17 cellular contexts compared by ENCODE assay signal in the genomic region with DNA sequence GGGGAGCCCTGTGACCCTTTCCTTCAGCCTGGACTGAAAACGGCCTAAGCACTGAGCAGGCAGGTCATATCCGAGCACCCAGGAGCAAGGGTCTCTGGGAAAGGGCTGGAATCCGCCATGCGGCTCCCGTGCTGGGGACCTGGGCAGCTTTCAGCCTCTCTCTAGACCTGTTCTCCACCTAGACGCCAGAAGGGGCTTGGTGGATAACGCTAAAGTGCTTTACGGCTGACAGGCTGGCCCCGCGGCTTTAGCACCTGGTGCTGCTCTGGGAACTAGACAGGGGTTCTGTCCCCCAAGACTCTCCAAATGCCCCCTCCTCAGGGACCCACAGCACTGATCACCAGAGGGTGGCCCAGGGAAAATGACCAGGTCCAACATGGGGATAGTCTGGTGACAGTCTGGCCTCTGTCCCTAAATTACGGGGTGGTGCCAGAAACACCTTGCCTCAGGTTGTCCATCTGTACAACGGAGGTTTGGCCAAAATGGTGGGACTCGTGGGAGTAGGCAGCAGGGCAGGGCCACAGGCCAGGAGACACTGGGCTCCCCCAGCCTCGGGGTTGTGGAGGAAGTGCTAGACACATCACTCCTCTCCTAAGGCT. TPM values are rescaled to one million over a fixed set of nuclear protein-coding genes. Genes with fewer than 3 reads are reported as not detected.
A peak's percentile ranks its signal among the peaks of the same experiment; 100 is the strongest.
DNase-seq lines count a peak whose midpoint lies in the region; ATAC-seq and TF ChIP-seq lines count a peak whose summit lies in the region.
"Had no signal": no experiment of that assay in that cellular context is flagged by ENCODE, and none has a peak within 500 bp of the region (broad histone marks: within the 10 kb centered on the region; RNA-seq: fewer than 3 reads in every experiment).

No MANE protein-coding gene starts in this region.

- H3K9me3 ChIP-seq in endodermal cell (ENCODE audit: control insufficient read depth, low read length): no peaks in the 10 kb centered on the region
- H3K9me3 ChIP-seq in mucosa of stomach (ENCODE audit: control insufficient read depth, low read length): no peaks in the 10 kb centered on the region
- no peaks in the 10 kb centered on the region for H3K9me3 ChIP-seq in PC-3 (ENCODE audit: low read length)
- H3K9me3 ChIP-seq: SK-N-SH had no signal

- H3F3A ChIP-seq in PC-3 (ENCODE audit: low read length, unreplicated experiment): no peaks in the 10 kb centered on the region

- no peaks in the 10 kb centered on the region for H3K27me3 ChIP-seq in endodermal cell (ENCODE audit: control insufficient read depth, insufficient read depth, low read length, poor library complexity, severe bottlenecking)
- no peaks in the 10 kb centered on the region for H3K27me3 ChIP-seq in mucosa of stomach (ENCODE audit: control insufficient read depth, insufficient read depth, low read length)
- no peaks in the 10 kb centered on the region for H3K27me3 ChIP-seq in PC-3 (ENCODE audit: low read length)
- H3K27me3 ChIP-seq: brain microvascular endothelial cell had no signal

- ATAC-seq in HG02759 (IDR thresholded peaks at IDR 0.05; ENCODE audit: unreplicated experiment) (no peak), PC-3 (no peak)
- ATAC-seq: activated naive CD4-positive, alpha-beta T cell treated with anti-CD3 and anti-CD28 coated beads, Interleukin-2, amount 50 U/mL, for 72 hours; stimulated activated memory B cell treated with anti-CD40 and anti-IgM and Interleukin-4, amounts not matched to agents 10 μg/mL and 1 μg/mL and 100 μg/mL, for 72 hours had no signal

- TF ChIP-seq CTCF in endodermal cell (conservative IDR thresholded peaks at IDR 0.05): no peak
- TF ChIP-seq CTCF in PC-3 (conservative IDR thresholded peaks at IDR 0.05; ENCODE audit: low read depth, low read length): no peak

- peaks cover 46% of the 10 kb centered on the region for H3K4me1 Mint-ChIP-seq in endodermal cell
- no peaks in the 10 kb centered on the region for H3K4me1 Mint-ChIP-seq in T-helper 2 cell treated with Interferon-gamma antibody and Interleukin-4, amounts not matched to agents 5 μg/mL and 100 μg/mL, for 36 hours (ENCODE audit: low read depth)

- no peak overlapping the region for H3K4me3 Mint-ChIP-seq in endodermal cell
- no peak overlapping the region for H3K4me3 Mint-ChIP-seq in T-helper 2 cell treated with Interferon-gamma antibody and Interleukin-4, amounts not matched to agents 5 μg/mL and 100 μg/mL, for 36 hours
- H3K4me3 Mint-ChIP-seq: activated T-cell treated with anti-CD3 and anti-CD28 coated beads, Interleukin-2, amount 50 U/mL, for 24 hours; stimulated activated memory B cell treated with anti-CD40 and anti-IgM and Interleukin-4, amounts not matched to agents 10 μg/mL and 1 μg/mL and 100 μg/mL, for 72 hours had no signal

- peak overlapping the region; percentile 20 for H3K27ac Mint-ChIP-seq in endodermal cell
- no peak overlapping the region for H3K27ac Mint-ChIP-seq in T-helper 2 cell treated with Interferon-gamma antibody and Interleukin-4, amounts not matched to agents 5 μg/mL and 100 μg/mL, for 36 hours
- H3K27ac Mint-ChIP-seq: activated naive CD4-positive, alpha-beta T cell treated with anti-CD3 and anti-CD28 coated beads, Interleukin-2, amount 50 U/mL, for 72 hours; activated T-cell treated with anti-CD3 and anti-CD28 coated beads, Interleukin-2, amount 50 U/mL, for 24 hours; stimulated activated memory B cell treated with anti-CD40 and anti-IgM and Interleukin-4, amounts not matched to agents 10 μg/mL and 1 μg/mL and 100 μg/mL, for 72 hours had no signal

- no TSS peak for BruUV-seq in PC-3 (replicated peaks; lab: Mats Ljungman, UMichigan)

- H3K4me2 ChIP-seq in PC-3 (ENCODE audit: low read length): no peak overlapping the region
- H3K4me2 ChIP-seq: SK-N-SH had no signal

- H3K36me3 Mint-ChIP-seq in endodermal cell (ENCODE audit: low read depth): no peaks in the 10 kb centered on the region
- H3K36me3 Mint-ChIP-seq in T-helper 2 cell treated with Interferon-gamma antibody and Interleukin-4, amounts not matched to agents 5 μg/mL and 100 μg/mL, for 36 hours (ENCODE audit: low read depth): no peaks in the 10 kb centered on the region
- H3K36me3 Mint-ChIP-seq: activated naive CD4-positive, alpha-beta T cell treated with anti-CD3 and anti-CD28 coated beads, Interleukin-2, amount 50 U/mL, for 72 hours; stimulated activated memory B cell treated with anti-CD40 and anti-IgM and Interleukin-4, amounts not matched to agents 10 μg/mL and 1 μg/mL and 100 μg/mL, for 72 hours had no signal

- no peak overlapping the region for H2AFZ ChIP-seq in PC-3 (ENCODE audit: low read length)

- no peaks in the 10 kb centered on the region for H3K27me3 Mint-ChIP-seq in endodermal cell (ENCODE audit: insufficient read depth)
- H3K27me3 Mint-ChIP-seq in T-helper 2 cell treated with Interferon-gamma antibody and Interleukin-4, amounts not matched to agents 5 μg/mL and 100 μg/mL, for 36 hours (ENCODE audit: low read depth): no peaks in the 10 kb centered on the region
- H3K27me3 Mint-ChIP-seq: activated T-cell treated with anti-CD3 and anti-CD28 coated beads, Interleukin-2, amount 50 U/mL, for 24 hours had no signal

- no peak overlapping the region for H3K9ac ChIP-seq in endodermal cell (ENCODE audit: extremely low read depth, low read length, poor library complexity, severe bottlenecking)
- peak overlapping the region; percentile 55 for H3K9ac ChIP-seq in mucosa of stomach (ENCODE audit: low read length)
- no peak overlapping the region for H3K9ac ChIP-seq in PC-3 (ENCODE audit: low read length)
- H3K9ac ChIP-seq: SK-N-SH had no signal

- H3K4me1 ChIP-seq in endodermal cell (ENCODE audit: control insufficient read depth, insufficient read depth, low read length): peaks cover 36% of the 10 kb centered on the region
- H3K4me1 ChIP-seq in mucosa of stomach (ENCODE audit: control insufficient read depth, insufficient read depth, low read length): peaks cover 100% of the 10 kb centered on the region
- peaks cover 4% of the 10 kb centered on the region for H3K4me1 ChIP-seq in urinary bladder (ENCODE audit: insufficient read depth)
- peaks cover 21% of the 10 kb centered on the region for H3K4me1 ChIP-seq in PC-3 (ENCODE audit: insufficient read depth, low read length)

- CTCF ChIA-PET in PC-3 (lab: Charles Lee): no interaction called here

- H3K4me3 ChIP-seq in endodermal cell (ENCODE audit: low read length): no peak overlapping the region
- H3K4me3 ChIP-seq in mucosa of stomach (ENCODE audit: low read length): no peak overlapping the region
- no peak overlapping the region for H3K4me3 ChIP-seq in urinary bladder (ENCODE audit: low read depth, low read length)
- no peak overlapping the region for H3K4me3 ChIP-seq in PC-3 (ENCODE audit: low read length)

- H3K79me2 ChIP-seq in PC-3 (ENCODE audit: low read length): peaks cover 100% of the 10 kb centered on the region

- DNase-seq in NCI-H82 (lab: John Stamatoyannopoulos, UW) (peak; percentile 39), NCI-H82 treated with DMSO at 0.1 percent for 48 hours (lab: John Stamatoyannopoulos, UW; ENCODE audit: unreplicated experiment) (no peak), endodermal cell (no peak), PC-3 (no peak)
- no peak for DNase-seq in T-helper 2 cell treated with Interferon-gamma antibody and Interleukin-4, amounts not matched to agents 5 μg/mL and 100 μg/mL, for 36 hours (ENCODE audit: low spot score)
- DNase-seq: activated CD4-positive, alpha-beta T cell treated with anti-CD3 and anti-CD28 coated beads, Interleukin-2, amount 50 U/mL, for 48 hours; activated T-cell treated with anti-CD3 and anti-CD28 coated beads, Interleukin-2, amount 50 U/mL, for 24 hours; erythroblast; NCI-H2029; NCI-H69 had no signal

- H4K20me1 ChIP-seq in PC-3 (ENCODE audit: low read length): peaks cover 63% of the 10 kb centered on the region

- 88 to 93% methylated on average over 10 to 14 of the region's 14 CpGs for WGBS in endodermal cell (ENCODE audit: insufficient coverage in 1 of 2, insufficient read length in 1 of 2), 2 experiments
- 80% methylated on average over 14 of the region's 14 CpGs for WGBS in urinary bladder

- H3K36me3 ChIP-seq in endodermal cell (ENCODE audit: control insufficient read depth, insufficient read depth, low read length) (no peaks in the 10 kb centered on the region), mucosa of stomach (ENCODE audit: control insufficient read depth, insufficient read depth, low read length) (no peaks in the 10 kb centered on the region), urinary bladder (ENCODE audit: insufficient read depth) (no peaks in the 10 kb centered on the region), PC-3 (ENCODE audit: low read depth, low read length) (peaks cover 10% of the 10 kb centered on the region; the same call in 1 of the 2 replicates)
- H3K36me3 ChIP-seq: brain microvascular endothelial cell had no signal

- intact Hi-C loops in PC-3 (cut with micrococcal nuclease): no loop called here

- H3K9me2 ChIP-seq in PC-3 (replicated peaks; ENCODE audit: low read length): no peaks in the 10 kb centered on the region
- H3K9me2 ChIP-seq: SK-N-SH had no signal

- POLR2A ChIA-PET in PC-3 (lab: Charles Lee; ENCODE audit: unreplicated experiment): no interaction called here

- H3K9me3 Mint-ChIP-seq in endodermal cell: no peaks in the 10 kb centered on the region
- H3K9me3 Mint-ChIP-seq in T-helper 2 cell treated with Interferon-gamma antibody and Interleukin-4, amounts not matched to agents 5 μg/mL and 100 μg/mL, for 36 hours: no peaks in the 10 kb centered on the region
- H3K9me3 Mint-ChIP-seq: activated naive CD4-positive, alpha-beta T cell treated with anti-CD3 and anti-CD28 coated beads, Interleukin-2, amount 50 U/mL, for 72 hours; activated T-cell treated with anti-CD3 and anti-CD28 coated beads, Interleukin-2, amount 50 U/mL, for 24 hours; stimulated activated memory B cell treated with anti-CD40 and anti-IgM and Interleukin-4, amounts not matched to agents 10 μg/mL and 1 μg/mL and 100 μg/mL, for 72 hours had no signal

- H3K27ac ChIP-seq in endodermal cell (ENCODE audit: low read depth, low read length) (peak overlapping the region; percentile 38), urinary bladder (ENCODE audit: low read depth) (peak overlapping the region; percentile 82), PC-3 (ENCODE audit: low read length) (no peak overlapping the region)
- H3K27ac ChIP-seq: brain microvascular endothelial cell had no signal

RNA-seq across cellular contexts. Expression of a gene that starts 13.0 kb away (rescaled TPM):
- 10 to 100 TPM; 12.7 to 19.2 TPM for total RNA-seq in endodermal cell
- 36.9 TPM for polyA plus RNA-seq in endodermal cell (2013, experiment 1 of 2)
- 39.5 TPM for polyA plus RNA-seq in endodermal cell (2013, experiment 2 of 2)
- total RNA-seq in urinary bladder: 87.1 TPM
- 65.3 TPM for polyA plus RNA-seq in urinary bladder
- total RNA-seq in PC-3 (2014; rRNA removed): 358 and 362 TPM in 2 replicates
